In genomic region chr15:84023636-84024035, GRCh38 we compare ENCODE assay signal across 8 cellular contexts.
DNase-seq lines count a peak whose midpoint lies in the region; ATAC-seq and TF ChIP-seq lines count a peak whose summit lies in the region.

No MANE protein-coding gene starts in this region.

- H3K36me3 ChIP-seq in kidney epithelial cell (ENCODE audit: control insufficient read depth, insufficient read depth, low read length): no peaks in the 10 kb centered on the region

- ATAC-seq in activated CD8-positive, alpha-beta T cell treated with anti-CD3 and anti-CD28 coated beads for 36 hours: no peak
- ATAC-seq in HG03139 (IDR thresholded peaks at IDR 0.05; ENCODE audit: unreplicated experiment) (no peak), HG02571 (IDR thresholded peaks at IDR 0.05; ENCODE audit: unreplicated experiment) (no peak)

- intact Hi-C loops in activated CD8-positive, alpha-beta T cell treated with anti-CD3 and anti-CD28 coated beads for 36 hours (cut with micrococcal nuclease): loop anchor here (10.0 kb wide), 1 partner anchor 459 kb away; no protein-coding TSS in a partner anchor

- no peaks in the 10 kb centered on the region for H3K9me3 Mint-ChIP-seq in activated CD8-positive, alpha-beta T cell treated with anti-CD3 and anti-CD28 coated beads for 36 hours

- H3K4me3 Mint-ChIP-seq in activated CD8-positive, alpha-beta T cell treated with anti-CD3 and anti-CD28 coated beads for 36 hours: no peak overlapping the region

- DNase-seq in COLO829 (ENCODE audit: low spot score) (peak; percentile 18), HFF-Myc (ENCODE audit: extremely low read depth, low read depth) (peak; percentile 7), kidney epithelial cell (ENCODE audit: low read depth) (no peak), activated gamma-delta T cell (lab: John Stamatoyannopoulos, UW) (no peak), NCI-H1436 (lab: John Stamatoyannopoulos, UW) (no peak)
- DNase-seq in activated CD8-positive, alpha-beta T cell treated with anti-CD3 and anti-CD28 coated beads for 36 hours: peak; percentile 47

- POLR2A ChIA-PET in activated CD8-positive, alpha-beta T cell treated with anti-CD3 and anti-CD28 coated beads for 36 hours (lab: Charles Lee): no interaction called here

- H3K27me3 Mint-ChIP-seq in activated CD8-positive, alpha-beta T cell treated with anti-CD3 and anti-CD28 coated beads for 36 hours: peaks cover 11% of the 10 kb centered on the region

- H3K4me3 ChIP-seq in HFF-Myc (replicated peaks; ENCODE audit: low read depth, low read length) (no peak overlapping the region), kidney epithelial cell (ENCODE audit: low read depth, low read length) (no peak overlapping the region)

- H3K36me3 Mint-ChIP-seq in activated CD8-positive, alpha-beta T cell treated with anti-CD3 and anti-CD28 coated beads for 36 hours (ENCODE audit: low read depth): no peaks in the 10 kb centered on the region

- no peak overlapping the region for H3K27ac Mint-ChIP-seq in activated CD8-positive, alpha-beta T cell treated with anti-CD3 and anti-CD28 coated beads for 36 hours

- CTCF ChIA-PET in activated CD8-positive, alpha-beta T cell treated with anti-CD3 and anti-CD28 coated beads for 36 hours (lab: Charles Lee): interaction anchor here (0.7 to 1.5 kb wide), 7 partner anchors 11 to 597 kb away, joined by 3 to 8 read pairs (median 3); no protein-coding TSS in a partner anchor

- TF ChIP-seq CTCF in HFF-Myc (IDR thresholded peaks at IDR 0.05; ENCODE audit: low read depth, low read length, missing control alignments) (peak; percentile 62), kidney epithelial cell (IDR thresholded peaks at IDR 0.05; ENCODE audit: insufficient read depth, low read length, poor library complexity, severe bottlenecking) (peak; percentile 51)
- peak; percentile 68 for TF ChIP-seq CTCF in activated CD8-positive, alpha-beta T cell treated with anti-CD3 and anti-CD28 coated beads for 36 hours (IDR thresholded peaks at IDR 0.05)

- no peaks in the 10 kb centered on the region for H3K4me1 Mint-ChIP-seq in activated CD8-positive, alpha-beta T cell treated with anti-CD3 and anti-CD28 coated beads for 36 hours (ENCODE audit: low read depth)

- no peaks in the 10 kb centered on the region for H3K27me3 ChIP-seq in kidney epithelial cell (ENCODE audit: control insufficient read depth, insufficient read depth, low read length)

Comparison
In these comparisons a context has a peak if more than half of its experiments do, and no peak if none do; other contexts are left out.
1. DNase-seq: peak in COLO829 (single experiment), HFF-Myc (single experiment) and activated CD8-positive, alpha-beta T cell treated with anti-CD3 and anti-CD28 coated beads for 36 hours (single experiment); none in kidney epithelial cell (single experiment), activated gamma-delta T cell (single experiment) and NCI-H1436 (single experiment).
2. Peak in every context shown above with its lines, with median percentiles within 50 percentile points of each other: CTCF ChIP-seq.